ENCODE assay signal across 8 cellular contexts in the genomic region with DNA sequence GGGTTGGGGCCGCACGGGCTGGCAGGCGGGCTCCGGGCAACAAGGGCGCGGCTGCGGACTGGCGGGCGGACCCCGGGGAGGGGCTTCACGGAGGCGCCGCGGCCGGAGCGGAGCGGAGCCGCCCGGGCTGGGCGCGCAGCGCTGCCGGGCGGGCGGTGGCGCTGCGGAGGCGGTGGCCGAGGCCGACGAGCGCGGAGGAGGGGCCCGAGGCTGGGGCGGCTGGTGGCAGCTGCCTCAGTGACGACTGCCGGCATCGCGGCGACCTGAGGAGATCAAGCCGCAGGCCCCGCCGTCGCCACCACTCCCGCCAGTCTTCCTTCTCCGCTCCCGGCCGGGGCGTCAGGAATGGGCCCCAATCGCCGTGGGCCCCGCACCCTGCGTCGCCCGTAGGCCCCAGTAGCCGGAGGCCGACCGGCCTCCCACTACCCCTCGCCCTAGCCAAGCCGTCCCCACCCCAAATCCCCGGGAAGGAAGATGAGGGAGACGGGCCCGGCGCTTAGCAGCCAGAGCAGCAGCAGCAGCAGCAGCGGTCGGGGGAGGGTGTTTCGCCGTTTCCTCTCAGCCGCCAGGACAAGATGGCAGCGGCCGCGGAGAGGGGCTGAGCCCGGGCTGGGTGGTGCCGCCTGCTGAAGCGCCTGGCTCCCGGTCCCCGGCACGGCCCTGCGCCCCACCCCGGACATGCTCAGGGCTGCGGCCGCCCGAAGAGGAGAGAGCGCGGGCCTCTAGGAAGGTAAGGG. TPM values are rescaled to one million over a fixed set of nuclear protein-coding genes. Genes with fewer than 3 reads are reported as not detected.
DNase-seq lines count a peak whose midpoint lies in the region; ATAC-seq and TF ChIP-seq lines count a peak whose summit lies in the region.

A gene (plus strand): TSS at position 222 of the 737 bp plus-strand sequence.

- peaks cover 12% of the 10 kb centered on the region for H3K4me1 Mint-ChIP-seq in endodermal cell

- no peaks in the 10 kb centered on the region for H3K27me3 Mint-ChIP-seq in endodermal cell (ENCODE audit: insufficient read depth)

- no peaks in the 10 kb centered on the region for H3K27me3 ChIP-seq in endodermal cell (ENCODE audit: control insufficient read depth, insufficient read depth, low read length, poor library complexity, severe bottlenecking)

- H3K4me3 Mint-ChIP-seq in endodermal cell = peak within 1 kb of the TSS; percentile 92

- H3K27ac Mint-ChIP-seq in endodermal cell = peak within 1 kb of the TSS; percentile 98

- peak within 1 kb of the TSS; percentile 96 for H3K27ac ChIP-seq in endodermal cell (ENCODE audit: low read depth, low read length)
- peak within 1 kb of the TSS; percentile 96 for H3K27ac ChIP-seq in mesodermal cell (ENCODE audit: low read depth, low read length, severe bottlenecking)

- H3K4me3 ChIP-seq in endodermal cell (ENCODE audit: low read length) (peak within 1 kb of the TSS; percentile 98), mesodermal cell (ENCODE audit: extremely low read depth, insufficient read depth, low read length, poor library complexity, severe bottlenecking) (peak within 1 kb of the TSS; percentile 92)

- H3K4me1 ChIP-seq in endodermal cell (ENCODE audit: control insufficient read depth, insufficient read depth, low read length) (peaks cover 6% of the 10 kb centered on the region), mesodermal cell (ENCODE audit: control insufficient read depth, insufficient read depth, low read length, poor library complexity, severe bottlenecking) (peaks cover 7% of the 10 kb centered on the region)

- peak; percentile 47 for TF ChIP-seq CTCF in endodermal cell (conservative IDR thresholded peaks at IDR 0.05)

- peak within 1 kb of the TSS; percentile 86 for H3K9ac ChIP-seq in endodermal cell (ENCODE audit: extremely low read depth, low read length, poor library complexity, severe bottlenecking)

- no peaks in the 10 kb centered on the region for H3K36me3 ChIP-seq in endodermal cell (ENCODE audit: control insufficient read depth, insufficient read depth, low read length)
- no peaks in the 10 kb centered on the region for H3K36me3 ChIP-seq in mesodermal cell (ENCODE audit: control insufficient read depth, insufficient read depth, low read length)

- no peaks in the 10 kb centered on the region for H3K9me3 Mint-ChIP-seq in endodermal cell

- WGBS in endodermal cell (ENCODE audit: insufficient coverage in 1 of 2, insufficient read length in 1 of 2), 2 experiments = 0% methylated on average over 18 to 85 of the region's 85 CpGs
- 0% methylated on average over 51 to 58 of the region's 85 CpGs for WGBS in mesodermal cell (ENCODE audit: insufficient coverage in 2 of 2), 2 experiments

- peak; percentile 91 for DNase-seq in COLO668 (lab: John Stamatoyannopoulos, UW; ENCODE audit: unreplicated experiment)
- DNase-seq in HK-2 (ENCODE audit: unreplicated experiment) = peak; percentile 67
- DNase-seq in NOMO-1 treated with dmso at 0.1 percent for 144 hours (lab: John Stamatoyannopoulos, UW; ENCODE audit: unreplicated experiment) = peak; percentile 85
- peak; percentile 40 for DNase-seq in activated CD8-positive, alpha-beta memory T cell treated with anti-CD3 and anti-CD28 coated beads, Interleukin-2, amount 50 U/mL, for 1 hour (ENCODE audit: extremely low read depth)
- DNase-seq in endodermal cell = peak; percentile 91
- DNase-seq in stimulated activated CD8-positive, alpha-beta memory T cell treated with anti-CD3 and anti-CD28 coated beads, Interleukin-15, amount 100 ng/mL, for 24 hours (ENCODE audit: low read depth) = peak; percentile 44

- H3K9me3 ChIP-seq in endodermal cell (ENCODE audit: control insufficient read depth, low read length) (no peaks in the 10 kb centered on the region), mesodermal cell (ENCODE audit: control insufficient read depth, low read length) (no peaks in the 10 kb centered on the region)

- H3K36me3 Mint-ChIP-seq in endodermal cell (ENCODE audit: low read depth) = no peaks in the 10 kb centered on the region

- peak; percentile 76 for ATAC-seq in GM19452 (IDR thresholded peaks at IDR 0.05; ENCODE audit: unreplicated experiment)

RNA-seq across cellular contexts. Expression of the gene that starts here (rescaled TPM):
- 10 to 100 TPM; 31.6 to 33.2 TPM for total RNA-seq in endodermal cell
- 10.5 TPM for polyA plus RNA-seq in endodermal cell (2013, experiment 1 of 2)
- 12.0 TPM for polyA plus RNA-seq in endodermal cell (2013, experiment 2 of 2)
- polyA plus RNA-seq in mesodermal cell (2013, experiment 1 of 2) = 13.7 TPM
- polyA plus RNA-seq in mesodermal cell (2013, experiment 2 of 2) = 14.0 TPM

Comparison
In these comparisons a context has a peak if more than half of its experiments do, and no peak if none do; other contexts are left out.
1. Peak in every context shown above with its lines: DNase-seq, ATAC-seq, H3K4me3 ChIP-seq and H3K27ac ChIP-seq.
2. DNase-seq: peak in every context shown above with its lines; median percentile 91 in COLO668; 91 in endodermal cell; 85 in NOMO-1 treated with dmso at 0.1 percent for 144 hours; 67 in HK-2; 44 in stimulated activated CD8-positive, alpha-beta memory T cell treated with anti-CD3 and anti-CD28 coated beads, Interleukin-15, amount 100 ng/mL, for 24 hours; 40 in activated CD8-positive, alpha-beta memory T cell treated with anti-CD3 and anti-CD28 coated beads, Interleukin-2, amount 50 U/mL, for 1 hour.